Comparison of ENCODE assay signal across 33 cellular contexts in genomic region chr10:48776528-48776927, GRCh38.
"Had no signal": no experiment of that assay in that cellular context is flagged by ENCODE, and none has a peak within 500 bp of the region (broad histone marks: within the 10 kb centered on the region; RNA-seq: fewer than 3 reads in every experiment).

No MANE protein-coding gene starts in this region.

- H3K4me3 Mint-ChIP-seq: activated CD4-positive, alpha-beta memory T cell treated with anti-CD3 and anti-CD28 coated beads for 36 hours; activated CD4-positive, alpha-beta T cell treated with anti-CD3 and anti-CD28 coated beads for 36 hours; activated CD4-positive, alpha-beta T cell treated with anti-CD3 and anti-CD28 coated beads, Interleukin-2, amount 10 ng/mL, durations not matched to agents 24 days and 14 days; activated CD8-positive, alpha-beta T cell treated with anti-CD3 and anti-CD28 coated beads, Interleukin-2, amount 10 ng/mL, durations not matched to agents 7 days and 5 days; activated naive CD4-positive, alpha-beta T cell treated with anti-CD3 and anti-CD28 coated beads, Interleukin-2, amount 10 ng/mL, durations not matched to agents 7 days and 5 days; activated naive CD8-positive, alpha-beta T cell treated with anti-CD3 and anti-CD28 coated beads, Interleukin-2, amount 10 ng/mL, durations not matched to agents 7 days and 5 days; activated T-cell treated with anti-CD3 and anti-CD28 coated beads, Interleukin-2, amount 50 U/mL, for 72 hours; brain; effector memory CD8-positive, alpha-beta T cell; T-helper 17 cell; T-helper 2 cell treated with Interferon-gamma antibody and Interleukin-4, amounts not matched to agents 5 μg/mL and 100 μg/mL, for 36 hours had no signal

- H3K27me3 ChIP-seq: ascending aorta, breast epithelium, cardiac muscle cell, colonic mucosa, esophagus squamous epithelium, gastroesophageal sphincter, heart right ventricle had no signal

- H3K27ac ChIP-seq: ascending aorta, breast epithelium, cardiac muscle cell, colonic mucosa, esophagus squamous epithelium, gastroesophageal sphincter, heart right ventricle had no signal

- H3K4me3 ChIP-seq: ascending aorta, breast epithelium, cardiac muscle cell, colonic mucosa, esophagus squamous epithelium, gastroesophageal sphincter, heart right ventricle had no signal

- H3K36me3 Mint-ChIP-seq: activated CD4-positive, alpha-beta memory T cell treated with anti-CD3 and anti-CD28 coated beads for 36 hours; activated naive CD4-positive, alpha-beta T cell treated with anti-CD3 and anti-CD28 coated beads, Interleukin-2, amount 10 ng/mL, durations not matched to agents 7 days and 5 days; activated naive CD4-positive, alpha-beta T cell treated with anti-CD3 and anti-CD28 coated beads, Interleukin-2, amount 50 U/mL, for 72 hours; activated naive CD8-positive, alpha-beta T cell treated with anti-CD3 and anti-CD28 coated beads, Interleukin-2, amount 10 ng/mL, durations not matched to agents 7 days and 5 days; brain had no signal

- DNase-seq: activated CD4-positive, alpha-beta memory T cell treated with anti-CD3 and anti-CD28 coated beads for 36 hours; activated CD4-positive, alpha-beta T cell treated with anti-CD3 and anti-CD28 coated beads for 36 hours; activated CD4-positive, alpha-beta T cell treated with anti-CD3 and anti-CD28 coated beads, Interleukin-2, amount 10 ng/mL, durations not matched to agents 24 days and 14 days; activated CD4-positive, CD25-positive, alpha-beta regulatory T cell; activated CD4-positive, CD25-positive, alpha-beta regulatory T cell treated with anti-CD3 and anti-CD28 coated beads, Interleukin-2, amount 50 U/mL, for 72 hours; activated gamma-delta T cell; activated naive CD4-positive, alpha-beta T cell; activated naive CD4-positive, alpha-beta T cell treated with anti-CD3 and anti-CD28 coated beads, Interleukin-2, amount 10 ng/mL, durations not matched to agents 7 days and 5 days; activated naive CD8-positive, alpha-beta T cell treated with anti-CD3 and anti-CD28 coated beads, Interleukin-2, amount 10 ng/mL, durations not matched to agents 7 days and 5 days; activated T-cell treated with anti-CD3 and anti-CD28 coated beads, Interleukin-2, amount 50 U/mL, for 1 hour; activated T-cell treated with anti-CD3 and anti-CD28 coated beads, Interleukin-2, amount 50 U/mL, for 72 hours; central memory CD4-positive, alpha-beta T cell; cerebellar nuclear complex; colonic mucosa; dermis blood vessel endothelial cell; effector CD4-positive, alpha-beta T cell; effector memory CD8-positive, alpha-beta T cell; erythroblast; esophagus squamous epithelium; foreskin melanocyte; heart right ventricle; SW 1271; T-helper 1 cell; T-helper 17 cell; T1000 had no signal

- H3K9me3 ChIP-seq: ascending aorta, breast epithelium, colonic mucosa, esophagus squamous epithelium, gastroesophageal sphincter, heart right ventricle had no signal

- H3K4me1 Mint-ChIP-seq: activated CD4-positive, alpha-beta T cell treated with anti-CD3 and anti-CD28 coated beads for 36 hours; activated CD4-positive, alpha-beta T cell treated with anti-CD3 and anti-CD28 coated beads, Interleukin-2, amount 10 ng/mL, durations not matched to agents 24 days and 14 days; activated naive CD4-positive, alpha-beta T cell treated with anti-CD3 and anti-CD28 coated beads, Interleukin-2, amount 10 ng/mL, durations not matched to agents 7 days and 5 days; activated naive CD8-positive, alpha-beta T cell treated with anti-CD3 and anti-CD28 coated beads, Interleukin-2, amount 10 ng/mL, durations not matched to agents 7 days and 5 days; brain; T-helper 17 cell had no signal

- H3K36me3 ChIP-seq: ascending aorta, breast epithelium, cardiac muscle cell, colonic mucosa, esophagus squamous epithelium, gastroesophageal sphincter had no signal

- H3K27me3 Mint-ChIP-seq: activated CD4-positive, alpha-beta memory T cell treated with anti-CD3 and anti-CD28 coated beads for 36 hours; activated CD4-positive, alpha-beta T cell treated with anti-CD3 and anti-CD28 coated beads for 36 hours; activated CD4-positive, alpha-beta T cell treated with anti-CD3 and anti-CD28 coated beads, Interleukin-2, amount 10 ng/mL, durations not matched to agents 24 days and 14 days; activated naive CD4-positive, alpha-beta T cell treated with anti-CD3 and anti-CD28 coated beads, Interleukin-2, amount 10 ng/mL, durations not matched to agents 7 days and 5 days; activated naive CD8-positive, alpha-beta T cell treated with anti-CD3 and anti-CD28 coated beads, Interleukin-2, amount 10 ng/mL, durations not matched to agents 7 days and 5 days had no signal

- H3K4me1 ChIP-seq: ascending aorta, breast epithelium, colonic mucosa, esophagus squamous epithelium, gastroesophageal sphincter had no signal

- H3K27ac Mint-ChIP-seq: activated CD4-positive, alpha-beta memory T cell treated with anti-CD3 and anti-CD28 coated beads for 36 hours; activated CD4-positive, alpha-beta T cell treated with anti-CD3 and anti-CD28 coated beads for 36 hours; activated CD4-positive, alpha-beta T cell treated with anti-CD3 and anti-CD28 coated beads, Interleukin-2, amount 10 ng/mL, durations not matched to agents 24 days and 14 days; activated CD8-positive, alpha-beta T cell treated with anti-CD3 and anti-CD28 coated beads, Interleukin-2, amount 10 ng/mL, durations not matched to agents 7 days and 5 days; activated naive CD4-positive, alpha-beta T cell treated with anti-CD3 and anti-CD28 coated beads, Interleukin-2, amount 10 ng/mL, durations not matched to agents 7 days and 5 days; activated naive CD8-positive, alpha-beta T cell treated with anti-CD3 and anti-CD28 coated beads, Interleukin-2, amount 10 ng/mL, durations not matched to agents 7 days and 5 days; activated T-cell treated with anti-CD3 and anti-CD28 coated beads, Interleukin-2, amount 50 U/mL, for 72 hours; brain; effector memory CD8-positive, alpha-beta T cell; T-helper 17 cell; T-helper 2 cell treated with Interferon-gamma antibody and Interleukin-4, amounts not matched to agents 5 μg/mL and 100 μg/mL, for 36 hours had no signal

- ATAC-seq: activated CD4-positive, alpha-beta T cell treated with anti-CD3 and anti-CD28 coated beads for 36 hours; activated CD8-positive, alpha-beta T cell treated with anti-CD3 and anti-CD28 coated beads, Interleukin-2, amount 10 ng/mL, durations not matched to agents 7 days and 5 days; activated naive CD4-positive, alpha-beta T cell treated with anti-CD3 and anti-CD28 coated beads, Interleukin-2, amount 50 U/mL, for 72 hours; activated T-cell treated with anti-CD3 and anti-CD28 coated beads, Interleukin-2, amount 50 U/mL, for 72 hours; effector memory CD8-positive, alpha-beta T cell; gastroesophageal sphincter; T-helper 17 cell had no signal

- H3K9me3 Mint-ChIP-seq: activated CD4-positive, alpha-beta memory T cell treated with anti-CD3 and anti-CD28 coated beads for 36 hours; activated CD4-positive, alpha-beta T cell treated with anti-CD3 and anti-CD28 coated beads, Interleukin-2, amount 10 ng/mL, durations not matched to agents 24 days and 14 days; activated naive CD4-positive, alpha-beta T cell treated with anti-CD3 and anti-CD28 coated beads, Interleukin-2, amount 10 ng/mL, durations not matched to agents 7 days and 5 days; activated naive CD4-positive, alpha-beta T cell treated with anti-CD3 and anti-CD28 coated beads, Interleukin-2, amount 50 U/mL, for 72 hours; activated naive CD8-positive, alpha-beta T cell treated with anti-CD3 and anti-CD28 coated beads, Interleukin-2, amount 10 ng/mL, durations not matched to agents 7 days and 5 days; activated T-cell treated with anti-CD3 and anti-CD28 coated beads, Interleukin-2, amount 50 U/mL, for 72 hours; brain; effector memory CD8-positive, alpha-beta T cell; T-helper 2 cell treated with Interferon-gamma antibody and Interleukin-4, amounts not matched to agents 5 μg/mL and 100 μg/mL, for 36 hours had no signal
